Comparison of ENCODE assay signal across 17 cellular contexts in the genomic region with DNA sequence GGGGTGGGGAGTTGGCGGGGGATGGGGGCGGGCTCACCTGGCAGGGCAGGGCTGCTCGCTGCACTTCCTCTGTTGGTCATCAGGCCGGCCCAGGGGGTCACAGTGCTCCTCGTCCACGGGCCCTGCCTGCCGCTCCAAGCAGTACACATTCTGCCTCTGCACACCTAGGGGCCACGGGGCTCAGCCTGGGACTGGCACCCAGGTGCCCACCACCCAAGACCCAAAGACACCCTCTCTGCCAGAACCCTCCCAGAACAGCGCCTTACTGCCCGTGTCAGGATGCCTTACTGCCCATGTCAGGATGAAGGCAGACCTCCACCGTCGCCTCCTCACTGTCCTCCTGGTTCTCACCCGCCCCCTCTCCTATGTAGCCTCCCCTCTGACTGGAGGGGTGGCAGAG.
"Had no signal": no experiment of that assay in that cellular context is flagged by ENCODE, and none has a peak within 500 bp of the region (broad histone marks: within the 10 kb centered on the region; RNA-seq: fewer than 3 reads in every experiment).

No MANE protein-coding gene starts in this region.

- DNase-seq: activated CD4-positive, alpha-beta memory T cell treated with anti-CD3 and anti-CD28 coated beads, Interleukin-2, amount 10 ng/mL, durations not matched to agents 7 days and 5 days; activated effector memory CD4-positive, alpha-beta T cell treated with anti-CD3 and anti-CD28 coated beads, Interleukin-2, amount 50 U/mL, for 16 hours; activated T-cell treated with anti-CD3 and anti-CD28 coated beads, Interleukin-2, amount 50 U/mL, for 4 hours; amniotic stem cell; caudate nucleus; esophagus squamous epithelium; hypothalamus; kidney glomerular epithelial cell; naive thymus-derived CD8-positive, alpha-beta T cell; nucleus accumbens; stimulated activated CD4-positive, alpha-beta T cell treated with anti-CD3 and anti-CD28 coated beads, Interleukin-12 subunit alpha, Interleukin-12 subunit beta, amount 100 ng/mL, for 4 hours; stimulated activated CD4-positive, alpha-beta T cell treated with anti-CD3 and anti-CD28 coated beads, Interleukin-2, amount 100 ng/mL, for 24 hours had no signal

- H3K9me3 ChIP-seq: esophagus squamous epithelium, prostate gland, thoracic aorta had no signal

- H3K4me3 ChIP-seq: coronary artery, esophagus squamous epithelium, prostate gland, thoracic aorta had no signal

- H3K27me3 ChIP-seq: esophagus squamous epithelium had no signal

- ATAC-seq: activated T-cell treated with anti-CD3 and anti-CD28 coated beads, Interleukin-2, amount 50 U/mL, for 4 hours; naive thymus-derived CD8-positive, alpha-beta T cell; stimulated activated effector memory CD8-positive, alpha-beta T cell treated with anti-CD3 and anti-CD28 coated beads, Interleukin-12 subunit alpha, Interleukin-12 subunit beta, amount 100 ng/mL, for 72 hours had no signal

- H3K36me3 ChIP-seq: esophagus squamous epithelium, prostate gland, thoracic aorta had no signal

- H3K4me1 ChIP-seq: prostate gland had no signal

- H3K27ac ChIP-seq: coronary artery, esophagus squamous epithelium, prostate gland, thoracic aorta, VCaP had no signal
